3 cellular contexts compared by ENCODE assay signal in the genomic region with DNA sequence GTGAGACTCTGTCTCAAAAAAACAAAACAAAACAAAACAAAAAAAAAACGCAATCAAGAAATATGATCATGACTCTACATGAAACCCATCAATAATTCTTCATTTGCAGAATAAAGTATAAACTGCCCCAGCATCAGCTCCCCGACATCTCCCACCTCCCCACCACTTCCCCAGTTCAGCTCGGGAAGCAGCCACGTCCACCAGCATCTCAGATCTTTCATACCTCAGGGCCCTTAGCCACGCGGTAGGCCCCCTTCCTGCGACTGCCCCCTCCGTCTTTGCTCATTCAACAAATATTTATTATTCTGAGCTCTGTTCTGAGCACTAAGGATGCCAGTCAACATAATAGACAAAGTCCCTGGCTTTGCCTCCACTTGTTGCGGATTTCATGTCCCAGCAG.
"Had no signal": no experiment of that assay in that cellular context is flagged by ENCODE, and none has a peak within 500 bp of the region (broad histone marks: within the 10 kb centered on the region; RNA-seq: fewer than 3 reads in every experiment).

No MANE protein-coding gene starts in this region.

- DNase-seq: GDM1, GF-D8 had no signal

- H3K4me3 ChIP-seq: GM12878 had no signal

- ATAC-seq: GM12878 had no signal
